In genomic region chr17:6554336-6554735, GRCh38 we compare ENCODE assay signal across 15 cellular contexts. TPM values are rescaled to one million over a fixed set of nuclear protein-coding genes. Genes with fewer than 3 reads are reported as not detected.
DNase-seq lines count a peak whose midpoint lies in the region; ATAC-seq and TF ChIP-seq lines count a peak whose summit lies in the region.
"Had no signal": no experiment of that assay in that cellular context is flagged by ENCODE, and none has a peak within 500 bp of the region (broad histone marks: within the 10 kb centered on the region; RNA-seq: fewer than 3 reads in every experiment).

No MANE protein-coding gene starts in this region.

- no peak overlapping the region for H3K27ac Mint-ChIP-seq in effector memory CD8-positive, alpha-beta T cell
- H3K27ac Mint-ChIP-seq: activated naive CD8-positive, alpha-beta T cell treated with anti-CD3 and anti-CD28 coated beads, Interleukin-2, amount 50 U/mL, for 24 hours had no signal

- H3K27me3 Mint-ChIP-seq in effector memory CD8-positive, alpha-beta T cell = peaks cover 47 to 60% of the 10 kb centered on the region in 2 donors

- H3K36me3 ChIP-seq in muscle layer of colon (ENCODE audit: insufficient read depth, low read length) (no peaks in the 10 kb centered on the region), stomach smooth muscle (ENCODE audit: control insufficient read depth in 2 of 2, insufficient read depth in 2 of 2, low read length in 2 of 2) (no peaks in the 10 kb centered on the region), GM23248 (ENCODE audit: low read depth) (no peaks in the 10 kb centered on the region)
- H3K36me3 ChIP-seq: BLaER1, heart left ventricle had no signal

- DNase-seq in RPMI7951 (ENCODE audit: low read depth) = peak; percentile 11
- DNase-seq in effector memory CD8-positive, alpha-beta T cell = no peak
- DNase-seq in GM23248 = no peak
- no peak for DNase-seq in erythroblast (lab: John Stamatoyannopoulos, UW)
- DNase-seq: activated CD4-positive, alpha-beta T cell treated with anti-CD3 and anti-CD28 coated beads for 4 hours; activated naive CD8-positive, alpha-beta T cell treated with anti-CD3 and anti-CD28 coated beads, Interleukin-2, amount 50 U/mL, for 24 hours; central memory CD4-positive, alpha-beta T cell; heart left ventricle; NCI-H1092 treated with DMSO at 0.1 percent for 48 hours; NCI-H2171 treated with DMSO at 0.1 percent for 48 hours; SIG-M5 had no signal

- ATAC-seq in effector memory CD8-positive, alpha-beta T cell (replicated peaks) = no peak
- no peak for ATAC-seq in GM19023 (IDR thresholded peaks at IDR 0.05; ENCODE audit: unreplicated experiment)

- no peaks in the 10 kb centered on the region for H3K9me2 ChIP-seq in GM23248 (ENCODE audit: insufficient read depth)

- H4K20me1 ChIP-seq in GM23248 (ENCODE audit: insufficient read depth) = no peaks in the 10 kb centered on the region

- H3K27me3 ChIP-seq in muscle layer of colon (ENCODE audit: control insufficient read depth in 1 of 2, insufficient read depth in 2 of 2, low read length in 2 of 2) = peaks cover 0 to 18% of the 10 kb centered on the region in 2 donors
- H3K27me3 ChIP-seq in stomach smooth muscle (ENCODE audit: control insufficient read depth in 1 of 2, insufficient read depth in 2 of 2, low read length in 2 of 2) = peaks cover 2 to 9% of the 10 kb centered on the region in 2 donors
- no peaks in the 10 kb centered on the region for H3K27me3 ChIP-seq in GM23248 (replicated peaks; ENCODE audit: insufficient read depth)

- H3K9me3 Mint-ChIP-seq in effector memory CD8-positive, alpha-beta T cell = no peaks in the 10 kb centered on the region
- H3K9me3 Mint-ChIP-seq: activated naive CD8-positive, alpha-beta T cell treated with anti-CD3 and anti-CD28 coated beads, Interleukin-2, amount 50 U/mL, for 24 hours had no signal

- no peaks in the 10 kb centered on the region for H3K79me2 ChIP-seq in GM23248 (ENCODE audit: insufficient read depth)

- peak overlapping the region; percentile 76 for H3K27ac ChIP-seq in muscle layer of colon (ENCODE audit: low read depth, low read length)
- peak overlapping the region; percentile 93 for H3K27ac ChIP-seq in stomach smooth muscle (ENCODE audit: low read length)
- no peak overlapping the region for H3K27ac ChIP-seq in GM23248
- H3K27ac ChIP-seq: BLaER1 had no signal

- peak overlapping the region in 1 of 2 donors; percentile 50 for H3K4me3 ChIP-seq in muscle layer of colon (ENCODE audit: low read depth in 1 of 2, low read length in 2 of 2)
- peak overlapping the region; percentile 54 to 82 for H3K4me3 ChIP-seq in stomach smooth muscle (ENCODE audit: low read length in 2 of 2)
- H3K4me3 ChIP-seq in GM23248 = no peak overlapping the region

- 75 to 85% methylated on average over 4 of the region's 4 CpGs for WGBS in GM23248 (ENCODE audit: low coverage in 1 of 2, low lambda C conversion rate in 2 of 2, missing lambda C conversion rate in 2 of 2), 2 experiments

- peak overlapping the region; percentile 42 for H3K9ac ChIP-seq in muscle layer of colon (ENCODE audit: low read length)
- peak overlapping the region; percentile 71 to 78 for H3K9ac ChIP-seq in stomach smooth muscle (ENCODE audit: low read length in 2 of 2)
- no peak overlapping the region for H3K9ac ChIP-seq in GM23248
- H3K9ac ChIP-seq: BLaER1 had no signal

- H3K36me3 Mint-ChIP-seq in effector memory CD8-positive, alpha-beta T cell (ENCODE audit: insufficient read depth) = peaks cover 3% of the 10 kb centered on the region

- H3K4me3 Mint-ChIP-seq in effector memory CD8-positive, alpha-beta T cell = peak overlapping the region; percentile 72 to 73

- no peak for TF ChIP-seq POLR2A in erythroblast (IDR thresholded peaks at IDR 0.05; ENCODE audit: low read length)

- no peaks in the 10 kb centered on the region for H3K9me3 ChIP-seq in muscle layer of colon (ENCODE audit: low read length)
- H3K9me3 ChIP-seq in stomach smooth muscle (ENCODE audit: control insufficient read depth in 2 of 2, low read length in 2 of 2) = no peaks in the 10 kb centered on the region
- no peaks in the 10 kb centered on the region for H3K9me3 ChIP-seq in GM23248 (ENCODE audit: low read depth)
- H3K9me3 ChIP-seq: BLaER1, heart left ventricle had no signal

- H3K4me1 ChIP-seq in muscle layer of colon (ENCODE audit: insufficient read depth, low read length) (peaks cover 34% of the 10 kb centered on the region), stomach smooth muscle (ENCODE audit: control insufficient read depth, insufficient read depth, low read length) (peaks cover 53% of the 10 kb centered on the region), GM23248 (ENCODE audit: insufficient read depth) (0 out of 2 replicates have a peak, but pooled peaks cover 3% of the 10 kb centered on the region)

- H3F3A ChIP-seq in GM23248 (ENCODE audit: insufficient read depth) = no peaks in the 10 kb centered on the region; the same call in 1 of the 2 replicates

- H3K4me1 Mint-ChIP-seq in effector memory CD8-positive, alpha-beta T cell (ENCODE audit: low read depth in 2 of 2) = peaks cover 5 to 13% of the 10 kb centered on the region in 2 donors

- no peak overlapping the region for H2AFZ ChIP-seq in GM23248

- H3K4me2 ChIP-seq in GM23248 (ENCODE audit: unreplicated experiment) = no peak overlapping the region

- in situ Hi-C loops in GM23248 (cut with MboI) = no loop called here

RNA-seq across cellular contexts. Expression of gene PITPNM3, which starts 2.0 kb away (rescaled TPM):
- total RNA-seq in RPMI7951 (2014; rRNA removed; shearing (Covaris generic)) = 0.10 and 0.12 TPM in 2 replicates
- total RNA-seq in GM23248 (2014; rRNA removed; shearing (Covaris generic)) = 12.8 and 13.7 TPM in 2 replicates
- polyA plus RNA-seq in GM23248 (2016; fragmentation: Nextera tagmentation; extraction: Ambion mirVana) = 6.5 and 6.9 TPM in 2 replicates

Comparison
In these comparisons a context has a peak if more than half of its experiments do, and no peak if none do; other contexts are left out.
1. RNA of gene PITPNM3, which starts 2.0 kb away (total RNA-seq): 12.8 to 13.7 TPM in GM23248; 0.10 to 0.12 TPM in RPMI7951; every median in the first group is over 10 times any median in the second.